30 cellular contexts compared by ENCODE assay signal in the genomic region with DNA sequence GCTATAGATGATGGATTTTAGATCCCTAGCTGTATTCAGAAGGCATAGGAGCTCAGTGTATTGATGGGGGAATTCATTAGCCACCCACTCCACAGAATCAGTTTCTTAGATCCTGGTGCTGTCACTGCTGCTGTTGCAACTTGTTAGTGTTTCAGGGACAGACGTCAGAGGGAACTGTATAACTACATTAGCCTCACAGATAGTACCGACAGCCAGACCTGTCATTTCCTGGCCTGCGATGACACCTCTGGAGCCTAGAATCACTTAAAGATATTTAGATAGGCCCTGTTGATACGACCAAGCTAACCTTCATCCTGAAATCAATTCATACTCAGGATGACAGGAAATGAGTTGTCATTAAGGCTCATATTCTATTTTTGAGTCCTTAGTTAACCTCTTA.
"Had no signal": no experiment of that assay in that cellular context is flagged by ENCODE, and none has a peak within 500 bp of the region (broad histone marks: within the 10 kb centered on the region; RNA-seq: fewer than 3 reads in every experiment).

No MANE protein-coding gene starts in this region.

- H3K27ac ChIP-seq: colonic mucosa, esophagus muscularis mucosa, foreskin keratinocyte, gastroesophageal sphincter, heart left ventricle, hepatocyte, left lung, ovary, right lobe of liver, suprapubic skin, transverse colon, upper lobe of right lung, uterus had no signal

- H3K27ac Mint-ChIP-seq: dendritic cell treated with granulocyte-macrophage colony-stimulating factor and Interleukin-4, amounts not matched to agents 40 ng/mL and 50 ng/mL, for 4 days; endodermal cell; naive thymus-derived CD4-positive, alpha-beta T cell; nephron; stimulated activated naive CD8-positive, alpha-beta T cell treated with anti-CD3 and anti-CD28 coated beads, Interleukin-15, amount 100 ng/mL, for 72 hours had no signal

- DNase-seq: colonic mucosa; effector CD8-positive, alpha-beta T cell; endodermal cell; foreskin keratinocyte; heart left ventricle; kidney; left lung; mesenchymal stem cell; midbrain; naive thymus-derived CD4-positive, alpha-beta T cell; occipital lobe; ovary; posterior cingulate gyrus; right lobe of liver; stimulated activated CD4-positive, alpha-beta T cell treated with anti-CD3 and anti-CD28 coated beads, Interleukin-12 subunit alpha, Interleukin-12 subunit beta, amount 100 ng/mL, for 4 hours; stimulated activated CD4-positive, alpha-beta T cell treated with anti-CD3 and anti-CD28 coated beads, Interleukin-1b, Interleukin-23, amount 100 ng/mL, for 48 hours; stimulated activated CD4-positive, alpha-beta T cell treated with anti-CD3 and anti-CD28 coated beads, Interleukin-4, amount 100 ng/mL, for 1 hour; stimulated activated CD8-positive, alpha-beta memory T cell treated with anti-CD3 and anti-CD28 coated beads, Interleukin-4, amount 100 ng/mL, for 48 hours; stimulated activated naive CD4-positive, alpha-beta T cell; stimulated activated naive CD8-positive, alpha-beta T cell treated with anti-CD3 and anti-CD28 coated beads, Interleukin-15, amount 100 ng/mL, for 72 hours; transverse colon; upper lobe of right lung; uterus had no signal

- H3K4me3 Mint-ChIP-seq: dendritic cell treated with granulocyte-macrophage colony-stimulating factor and Interleukin-4, amounts not matched to agents 40 ng/mL and 50 ng/mL, for 4 days; endodermal cell; naive thymus-derived CD4-positive, alpha-beta T cell; nephron; stimulated activated naive CD8-positive, alpha-beta T cell treated with anti-CD3 and anti-CD28 coated beads, Interleukin-15, amount 100 ng/mL, for 72 hours had no signal

- H2AFZ ChIP-seq: hepatocyte had no signal

- H3K27me3 ChIP-seq: colonic mucosa, esophagus muscularis mucosa, foreskin keratinocyte, gastroesophageal sphincter, heart left ventricle, hepatocyte, left lung, ovary, right lobe of liver, suprapubic skin, transverse colon, upper lobe of right lung, uterus had no signal

- H3K36me3 ChIP-seq: colonic mucosa, esophagus muscularis mucosa, gastroesophageal sphincter, heart left ventricle, left lung, ovary, right lobe of liver, suprapubic skin, transverse colon, upper lobe of right lung, uterus had no signal

- H3K4me3 ChIP-seq: colonic mucosa, esophagus muscularis mucosa, gastroesophageal sphincter, heart left ventricle, hepatocyte, left lung, ovary, right lobe of liver, smooth muscle cell, suprapubic skin, transverse colon, upper lobe of right lung, uterus had no signal

- FAIRE-seq: kidney had no signal

- H3K79me2 ChIP-seq: hepatocyte had no signal

- ATAC-seq: foreskin keratinocyte; gastroesophageal sphincter; heart left ventricle; left lung; naive thymus-derived CD4-positive, alpha-beta T cell; right lobe of liver; stimulated activated naive CD8-positive, alpha-beta T cell treated with anti-CD3 and anti-CD28 coated beads, Interleukin-15, amount 100 ng/mL, for 72 hours; upper lobe of right lung had no signal

- H3K4me1 ChIP-seq: colonic mucosa, foreskin keratinocyte, heart left ventricle, left lung, right lobe of liver, suprapubic skin, transverse colon, upper lobe of right lung, uterus had no signal

- H3K9me3 Mint-ChIP-seq: endodermal cell, nephron had no signal

- H3K36me3 Mint-ChIP-seq: naive thymus-derived CD4-positive, alpha-beta T cell had no signal

- H3K4me1 Mint-ChIP-seq: naive thymus-derived CD4-positive, alpha-beta T cell; stimulated activated naive CD8-positive, alpha-beta T cell treated with anti-CD3 and anti-CD28 coated beads, Interleukin-15, amount 100 ng/mL, for 72 hours had no signal

- H3K9me3 ChIP-seq: colonic mucosa, esophagus muscularis mucosa, gastroesophageal sphincter, left lung, ovary, right lobe of liver, suprapubic skin, transverse colon, upper lobe of right lung, uterus had no signal

- H3K4me2 ChIP-seq: hepatocyte, smooth muscle cell had no signal

- H3K27me3 Mint-ChIP-seq: dendritic cell treated with granulocyte-macrophage colony-stimulating factor and Interleukin-4, amounts not matched to agents 40 ng/mL and 50 ng/mL, for 4 days; naive thymus-derived CD4-positive, alpha-beta T cell; stimulated activated naive CD8-positive, alpha-beta T cell treated with anti-CD3 and anti-CD28 coated beads, Interleukin-15, amount 100 ng/mL, for 72 hours had no signal
